26 cellular contexts compared by ENCODE assay signal in genomic region chr10:4837551-4837950, GRCh38. TPM values are rescaled to one million over a fixed set of nuclear protein-coding genes. Genes with fewer than 3 reads are reported as not detected.
DNase-seq lines count a peak whose midpoint lies in the region; ATAC-seq and TF ChIP-seq lines count a peak whose summit lies in the region.
"Had no signal": no experiment of that assay in that cellular context is flagged by ENCODE, and none has a peak within 500 bp of the region (broad histone marks: within the 10 kb centered on the region; RNA-seq: fewer than 3 reads in every experiment).

No MANE protein-coding gene starts in this region.

- no peak overlapping the region for H3K4me3 Mint-ChIP-seq in activated CD4-positive, alpha-beta T cell treated with anti-CD3 and anti-CD28 coated beads, Interleukin-2, amount 10 ng/mL, durations not matched to agents 24 days and 14 days
- H3K4me3 Mint-ChIP-seq in activated CD4-positive, alpha-beta T cell treated with anti-CD3 and anti-CD28 coated beads for 36 hours: no peak overlapping the region
- H3K4me3 Mint-ChIP-seq: CD14-positive monocyte, GM23338, H9 had no signal

- H3K4me1 ChIP-seq in esophagus muscularis mucosa (peaks cover 7 to 12% (median 10%) of the 10 kb centered on the region in 4 donors), neuronal stem cell (ENCODE audit: control insufficient read depth in 2 of 2, insufficient read depth in 1 of 2, low read depth in 1 of 2, low read length in 2 of 2) (no peaks in the 10 kb centered on the region)
- H3K4me1 ChIP-seq: A549; BE2C; BLaER1 treated with 17β-estradiol and CSF1 and Interleukin-3, amounts not matched to agents 10 nM and 100 nM had no signal

- DNase-seq in NCI-H2171 treated with DMSO at 0.1 percent for 48 hours (lab: John Stamatoyannopoulos, UW) (peak; percentile 3), NCI-H2171 (lab: John Stamatoyannopoulos, UW) (no peak), esophagus muscularis mucosa (ENCODE audit: extremely low spot score) (peak; percentile 60), neuronal stem cell (ENCODE audit: low spot score) (no peak)
- DNase-seq in activated CD4-positive, alpha-beta T cell treated with anti-CD3 and anti-CD28 coated beads, Interleukin-2, amount 10 ng/mL, durations not matched to agents 24 days and 14 days: peak; percentile 44
- DNase-seq in activated CD4-positive, alpha-beta T cell treated with anti-CD3 and anti-CD28 coated beads for 36 hours: no peak
- DNase-seq in stimulated activated naive CD4-positive, alpha-beta T cell (lab: John Stamatoyannopoulos, UW): no peak
- DNase-seq: 8988T; ACHN; AML-193; BE2C; Calu3; CD4-positive, alpha-beta memory T cell; COR-L47; DMS53; DMS79 treated with DMSO at 0.1 percent for 48 hours; GF-D8; H9 had no signal

- H3K9me3 ChIP-seq in esophagus muscularis mucosa: no peaks in the 10 kb centered on the region
- H3K9me3 ChIP-seq in neuronal stem cell (replicated peaks in 1 of 2; ENCODE audit: control insufficient read depth in 2 of 2, insufficient read depth in 1 of 2, low read depth in 1 of 2, low read length in 2 of 2): no peaks in the 10 kb centered on the region
- H3K9me3 ChIP-seq: A549; BE2C; BLaER1 treated with 17β-estradiol and CSF1 and Interleukin-3, amounts not matched to agents 10 nM and 100 nM had no signal

- ATAC-seq in activated CD4-positive, alpha-beta T cell treated with anti-CD3 and anti-CD28 coated beads for 36 hours: no peak
- ATAC-seq in HG02870 (IDR thresholded peaks at IDR 0.05; ENCODE audit: unreplicated experiment): no peak
- ATAC-seq: A549, GM23338, HCT116 had no signal

- H3K27ac Mint-ChIP-seq in activated CD4-positive, alpha-beta T cell treated with anti-CD3 and anti-CD28 coated beads, Interleukin-2, amount 10 ng/mL, durations not matched to agents 24 days and 14 days: no peak overlapping the region
- H3K27ac Mint-ChIP-seq in activated CD4-positive, alpha-beta T cell treated with anti-CD3 and anti-CD28 coated beads for 36 hours: no peak overlapping the region
- H3K27ac Mint-ChIP-seq: CD14-positive monocyte, GM23338, H9 had no signal

- no peak overlapping the region for H3K4me3 ChIP-seq in esophagus muscularis mucosa
- H3K4me3 ChIP-seq in neuronal stem cell (ENCODE audit: low read length in 2 of 2): no peak overlapping the region
- H3K4me3 ChIP-seq: A549; BLaER1 treated with 17β-estradiol and CSF1 and Interleukin-3, amounts not matched to agents 10 nM and 100 nM; GM23338 had no signal

- H3K27me3 ChIP-seq in esophagus muscularis mucosa (no peaks in the 10 kb centered on the region), neuronal stem cell (ENCODE audit: control insufficient read depth in 3 of 3, insufficient read depth in 3 of 3, low read depth in 1 of 3, low read length in 3 of 3) (no peaks in the 10 kb centered on the region)
- H3K27me3 ChIP-seq: BE2C; BLaER1 treated with 17β-estradiol and CSF1 and Interleukin-3, amounts not matched to agents 10 nM and 100 nM had no signal

- no peak overlapping the region for H4K8ac ChIP-seq in neuronal stem cell (ENCODE audit: low read depth, low read length)

- H2BK5ac ChIP-seq in neuronal stem cell (ENCODE audit: low read length): no peak overlapping the region

- peaks cover 27% of the 10 kb centered on the region for H3K4me1 Mint-ChIP-seq in activated CD4-positive, alpha-beta T cell treated with anti-CD3 and anti-CD28 coated beads, Interleukin-2, amount 10 ng/mL, durations not matched to agents 24 days and 14 days
- H3K4me1 Mint-ChIP-seq in activated CD4-positive, alpha-beta T cell treated with anti-CD3 and anti-CD28 coated beads for 36 hours: peaks cover 27% of the 10 kb centered on the region
- H3K4me1 Mint-ChIP-seq: GM23338, H9 had no signal

- peaks cover 18% of the 10 kb centered on the region for H3K36me3 Mint-ChIP-seq in activated CD4-positive, alpha-beta T cell treated with anti-CD3 and anti-CD28 coated beads, Interleukin-2, amount 10 ng/mL, durations not matched to agents 24 days and 14 days (ENCODE audit: low read depth)
- H3K36me3 Mint-ChIP-seq in activated CD4-positive, alpha-beta T cell treated with anti-CD3 and anti-CD28 coated beads for 36 hours (ENCODE audit: low read depth): peaks cover 31% of the 10 kb centered on the region
- H3K36me3 Mint-ChIP-seq: CD4-positive, alpha-beta memory T cell had no signal

- H2BK12ac ChIP-seq in neuronal stem cell (ENCODE audit: low read length): no peak overlapping the region

- peaks cover 8 to 70% (median 48%) of the 10 kb centered on the region in 4 donors for H3K36me3 ChIP-seq in esophagus muscularis mucosa
- H3K36me3 ChIP-seq in neuronal stem cell (replicated peaks in 1 of 2; ENCODE audit: control insufficient read depth in 2 of 2, insufficient read depth in 2 of 2, low read length in 2 of 2): peaks cover 0 to 3% of the 10 kb centered on the region in 2 donors
- H3K36me3 ChIP-seq: BE2C; BLaER1 treated with 17β-estradiol and CSF1 and Interleukin-3, amounts not matched to agents 10 nM and 100 nM had no signal

- POLR2A ChIA-PET in activated CD4-positive, alpha-beta T cell treated with anti-CD3 and anti-CD28 coated beads for 36 hours (lab: Charles Lee): interaction anchor here (0.6 kb wide), 1 partner anchor 14 kb away, joined by 3 read pairs; no protein-coding TSS in a partner anchor

- H3K23ac ChIP-seq in neuronal stem cell (ENCODE audit: low read depth, low read length, poor library complexity): peak overlapping the region; percentile 48

- no peak overlapping the region for H2BK15ac ChIP-seq in neuronal stem cell (ENCODE audit: low read length)

- H3K14ac ChIP-seq in neuronal stem cell (ENCODE audit: low read length): no peak overlapping the region

- no peak overlapping the region for H2BK120ac ChIP-seq in neuronal stem cell (ENCODE audit: low read depth, low read length)

- TF ChIP-seq EP300 in esophagus muscularis mucosa (IDR thresholded peaks at IDR 0.05): no peak

- no peak overlapping the region for H4K91ac ChIP-seq in neuronal stem cell (ENCODE audit: low read depth, low read length, poor library complexity)

- no peaks in the 10 kb centered on the region for H3K27me3 Mint-ChIP-seq in activated CD4-positive, alpha-beta T cell treated with anti-CD3 and anti-CD28 coated beads, Interleukin-2, amount 10 ng/mL, durations not matched to agents 24 days and 14 days
- H3K27me3 Mint-ChIP-seq in activated CD4-positive, alpha-beta T cell treated with anti-CD3 and anti-CD28 coated beads for 36 hours: no peaks in the 10 kb centered on the region
- H3K27me3 Mint-ChIP-seq: CD4-positive, alpha-beta memory T cell had no signal

- no peaks in the 10 kb centered on the region for H3K9me3 Mint-ChIP-seq in activated CD4-positive, alpha-beta T cell treated with anti-CD3 and anti-CD28 coated beads, Interleukin-2, amount 10 ng/mL, durations not matched to agents 24 days and 14 days
- no peaks in the 10 kb centered on the region for H3K9me3 Mint-ChIP-seq in activated CD4-positive, alpha-beta T cell treated with anti-CD3 and anti-CD28 coated beads for 36 hours (ENCODE audit: low read depth)
- H3K9me3 Mint-ChIP-seq: CD14-positive monocyte; CD4-positive, alpha-beta memory T cell; GM23338 had no signal

- CTCF ChIA-PET in activated CD4-positive, alpha-beta T cell treated with anti-CD3 and anti-CD28 coated beads for 36 hours (lab: Charles Lee): interaction anchor here (0.8 to 7.4 kb wide), 7 partner anchors 9 to 610 kb away, joined by 3 to 46 read pairs (median 6); no protein-coding TSS in a partner anchor

- H3K18ac ChIP-seq in neuronal stem cell (ENCODE audit: low read length): no peak overlapping the region

- no peak overlapping the region for H2AK5ac ChIP-seq in neuronal stem cell (ENCODE audit: low read depth, low read length)

- WGBS in esophagus muscularis mucosa: 88% methylated on average over 1 of the region's 1 CpG
- no CpG with 5 or more reads among the region's 1 CpG for WGBS in neuronal stem cell (ENCODE audit: extremely low coverage in 2 of 2, insufficient read length in 2 of 2, insufficient replicate concordance in 1 of 2), 2 donors

- H2AFZ ChIP-seq in neuronal stem cell (ENCODE audit: low read length): no peak overlapping the region
- H2AFZ ChIP-seq: GM23338 had no signal

- H3K27ac ChIP-seq in esophagus muscularis mucosa (replicated peaks in 1 of 4): no peak overlapping the region
- H3K27ac ChIP-seq in neuronal stem cell (replicated peaks; ENCODE audit: low read length): no peak overlapping the region
- H3K27ac ChIP-seq: A549; BLaER1 treated with 17β-estradiol and CSF1 and Interleukin-3, amounts not matched to agents 10 nM and 100 nM had no signal

- H3K79me1 ChIP-seq in neuronal stem cell (ENCODE audit: low read depth, low read length): no peaks in the 10 kb centered on the region

- H3K4me2 ChIP-seq in neuronal stem cell (ENCODE audit: insufficient read depth, low read length, poor library complexity, severe bottlenecking): no peak overlapping the region
- H3K4me2 ChIP-seq: A549; BLaER1 treated with 17β-estradiol and CSF1 and Interleukin-3, amounts not matched to agents 10 nM and 100 nM; GM23338 had no signal

- intact Hi-C loops in activated CD4-positive, alpha-beta T cell treated with anti-CD3 and anti-CD28 coated beads, Interleukin-2, amount 10 ng/mL, durations not matched to agents 24 days and 14 days (cut with micrococcal nuclease): no loop called here
- intact Hi-C loops in activated CD4-positive, alpha-beta T cell treated with anti-CD3 and anti-CD28 coated beads for 36 hours (cut with DNase I, micrococcal nuclease): no loop called here
- intact Hi-C loops in esophagus muscularis mucosa (cut with DNase I): no loop called here

- no peak for TF ChIP-seq POLR2A in esophagus muscularis mucosa (IDR thresholded peaks at IDR 0.05; ENCODE audit: low read depth)

- TF ChIP-seq CTCF in esophagus muscularis mucosa (IDR thresholded peaks at IDR 0.05): no peak

- H3K9ac ChIP-seq in neuronal stem cell (ENCODE audit: low read depth, low read length, poor library complexity): no peak overlapping the region
- H3K9ac ChIP-seq: BLaER1 treated with 17β-estradiol and CSF1 and Interleukin-3, amounts not matched to agents 10 nM and 100 nM had no signal

- no peak overlapping the region for H3K4ac ChIP-seq in neuronal stem cell (ENCODE audit: low read length)

RNA-seq across cellular contexts. Expression of gene AKR1E2, which starts 11.5 kb away (rescaled TPM):
- total RNA-seq in activated CD4-positive, alpha-beta T cell treated with anti-CD3 and anti-CD28 coated beads, Interleukin-2, amount 10 ng/mL, durations not matched to agents 24 days and 14 days: 6.6 and 7.9 TPM in 2 replicates
- total RNA-seq in activated CD4-positive, alpha-beta T cell treated with anti-CD3 and anti-CD28 coated beads for 36 hours: 10 to 100 TPM in 1 of 2 experiments, 1 to 10 TPM in 1; 9.8 to 13.4 TPM
- total RNA-seq in esophagus muscularis mucosa: 10 to 100 TPM; 16.5 to 21.0 (median 18.0) TPM
- polyA plus RNA-seq in neuronal stem cell (2013, experiment 1 of 2): 1.2 TPM
- polyA plus RNA-seq in neuronal stem cell (2013, experiment 2 of 2): 1.1 TPM
- total RNA-seq: Daoy, H4 had no signal

Comparison
In these comparisons a context has a peak if more than half of its experiments do, and no peak if none do; other contexts are left out.
1. DNase-seq: peak in NCI-H2171 treated with DMSO at 0.1 percent for 48 hours (single experiment), activated CD4-positive, alpha-beta T cell treated with anti-CD3 and anti-CD28 coated beads, Interleukin-2, amount 10 ng/mL, durations not matched to agents 24 days and 14 days (single experiment) and esophagus muscularis mucosa (single experiment); none in NCI-H2171 (single experiment), activated CD4-positive, alpha-beta T cell treated with anti-CD3 and anti-CD28 coated beads for 36 hours (single experiment), neuronal stem cell (single experiment) and stimulated activated naive CD4-positive, alpha-beta T cell (0 of 6).